ENCODE assay signal across 8 cellular contexts in genomic region chr11:111870887-111871692, GRCh38. TPM values are rescaled to one million over a fixed set of nuclear protein-coding genes. Genes with fewer than 3 reads are reported as not detected.
DNase-seq lines count a peak whose midpoint lies in the region; ATAC-seq and TF ChIP-seq lines count a peak whose summit lies in the region.

A gene with protein sequence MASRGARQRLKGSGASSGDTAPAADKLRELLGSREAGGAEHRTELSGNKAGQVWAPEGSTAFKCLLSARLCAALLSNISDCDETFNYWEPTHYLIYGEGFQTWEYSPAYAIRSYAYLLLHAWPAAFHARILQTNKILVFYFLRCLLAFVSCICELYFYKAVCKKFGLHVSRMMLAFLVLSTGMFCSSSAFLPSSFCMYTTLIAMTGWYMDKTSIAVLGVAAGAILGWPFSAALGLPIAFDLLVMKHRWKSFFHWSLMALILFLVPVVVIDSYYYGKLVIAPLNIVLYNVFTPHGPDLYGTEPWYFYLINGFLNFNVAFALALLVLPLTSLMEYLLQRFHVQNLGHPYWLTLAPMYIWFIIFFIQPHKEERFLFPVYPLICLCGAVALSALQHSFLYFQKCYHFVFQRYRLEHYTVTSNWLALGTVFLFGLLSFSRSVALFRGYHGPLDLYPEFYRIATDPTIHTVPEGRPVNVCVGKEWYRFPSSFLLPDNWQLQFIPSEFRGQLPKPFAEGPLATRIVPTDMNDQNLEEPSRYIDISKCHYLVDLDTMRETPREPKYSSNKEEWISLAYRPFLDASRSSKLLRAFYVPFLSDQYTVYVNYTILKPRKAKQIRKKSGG (minus strand): TSS chr11:111871581. CDS start chr11:111871482, 99 bp downstream.

- H4K91ac ChIP-seq in IMR-90 (ENCODE audit: insufficient read depth, low read depth, low read length): peak within 1 kb of the TSS; percentile 88

- peak within 1 kb of the TSS; percentile 85 for H3K4ac ChIP-seq in IMR-90 (ENCODE audit: low read depth, low read length)

- TF ChIP-seq RAD21 in IMR-90 (IDR thresholded peaks at IDR 0.05; ENCODE audit: low read length): no peak

- peaks cover 3% of the 10 kb centered on the region for H3K79me2 ChIP-seq in fibroblast of lung (ENCODE audit: control insufficient read depth, insufficient read depth, low read length)

- H3K4me2 ChIP-seq in IMR-90 (ENCODE audit: low read depth, low read length) (peak within 1 kb of the TSS; percentile 91), fibroblast of lung (ENCODE audit: extremely low read depth, insufficient read depth, low read length) (peak within 1 kb of the TSS; percentile 91)

- BruUV-seq in IMR-90 (replicated peaks; lab: Mats Ljungman, UMichigan) (TSS peak; percentile 62), Panc1 (replicated peaks; lab: Mats Ljungman, UMichigan) (no TSS peak)

- TF ChIP-seq CTCF in IMR-90 (conservative IDR thresholded peaks at IDR 0.05; ENCODE audit: low read depth, low read length) (peak; percentile 30; the same call in 1 of the 2 replicates), Panc1 (IDR thresholded peaks at IDR 0.05) (peak; percentile 38), fibroblast of lung (conservative IDR thresholded peaks at IDR 0.05 in 1 of 2, IDR thresholded peaks at IDR 0.05 in 1 of 2; ENCODE audit: low read depth in 1 of 2, low read length in 2 of 2) (peak; percentile 25 to 44)

- H3K23ac ChIP-seq in IMR-90 (ENCODE audit: low read depth, low read length): peak within 1 kb of the TSS; percentile 50

- H3K18ac ChIP-seq in IMR-90 (ENCODE audit: low read depth, low read length): peak within 1 kb of the TSS; percentile 67

- peak within 1 kb of the TSS; percentile 91 to 96 (median 93) for H3K4me3 Mint-ChIP-seq in naive thymus-derived CD8-positive, alpha-beta T cell

- in situ Hi-C loops in IMR-90 (cut with MboI; ENCODE audit: low sequenced_read_pairs) (no loop called here), Panc1 (cut with HindIII; ENCODE audit: low pct_unique_long_range_greater_than_20kb, low sequenced_read_pairs) (no loop called here)

- H4K20me1 ChIP-seq in IMR-90 (ENCODE audit: insufficient read depth, low read length) (no peaks in the 10 kb centered on the region), fibroblast of lung (ENCODE audit: control insufficient read depth, extremely low read depth, insufficient read depth, low read length) (no peaks in the 10 kb centered on the region)

- WGBS in IMR-90 (ENCODE audit: extremely low coverage in 2 of 2, insufficient read length in 1 of 2), 2 experiments: 0% methylated on average over 23 of the region's 51 CpGs; no CpG with 5 or more reads in 1 of the 2 experiments

- H3K9me3 Mint-ChIP-seq in naive thymus-derived CD8-positive, alpha-beta T cell: no peaks in the 10 kb centered on the region

- peak within 1 kb of the TSS; percentile 89 to 91 for H4K8ac ChIP-seq in IMR-90 (ENCODE audit: low read depth in 2 of 2, low read length in 2 of 2)

- H3K4me1 Mint-ChIP-seq in naive thymus-derived CD8-positive, alpha-beta T cell: peaks cover 12 to 36% (median 26%) of the 10 kb centered on the region in 4 donors

- peaks cover 3 to 19% of the 10 kb centered on the region in 2 experiments; a peak in 3 of 4 replicates for H3K79me1 ChIP-seq in IMR-90 (ENCODE audit: low read depth in 1 of 2, low read length in 2 of 2)

- H2BK5ac ChIP-seq in IMR-90 (ENCODE audit: low read depth, low read length, poor library complexity, severe bottlenecking): peak within 1 kb of the TSS; percentile 93

- no peaks in the 10 kb centered on the region for H3K27me3 Mint-ChIP-seq in naive thymus-derived CD8-positive, alpha-beta T cell

- H3K9me1 ChIP-seq in IMR-90 (ENCODE audit: insufficient read depth, low read length): peaks cover 4% of the 10 kb centered on the region; the same call in 1 of the 2 replicates

- no peaks in the 10 kb centered on the region for H3K9me3 ChIP-seq in IMR-90 (ENCODE audit: control insufficient read depth, insufficient read depth, low read length)
- H3K9me3 ChIP-seq in Panc1 (ENCODE audit: control insufficient read depth, insufficient read depth, low read depth, low read length): no peaks in the 10 kb centered on the region
- no peaks in the 10 kb centered on the region for H3K9me3 ChIP-seq in fibroblast of lung (ENCODE audit: control insufficient read depth, insufficient read depth, low read depth, low read length)

- H3K36me3 Mint-ChIP-seq in naive thymus-derived CD8-positive, alpha-beta T cell: peaks cover 19 to 42% (median 23%) of the 10 kb centered on the region in 3 donors

- ATAC-seq in GM21526 (IDR thresholded peaks at IDR 0.05; ENCODE audit: low FRiP score, unreplicated experiment): peak; percentile 86
- ATAC-seq in IMR-90 (ENCODE audit: low read depth): peak; percentile 99
- peak; percentile 98 for ATAC-seq in Panc1
- ATAC-seq in naive thymus-derived CD8-positive, alpha-beta T cell: peak; percentile 87 to 91

- H3K27ac Mint-ChIP-seq in naive thymus-derived CD8-positive, alpha-beta T cell: peak within 1 kb of the TSS; percentile 87 to 98 (median 95)

- H3K4me3 ChIP-seq in IMR-90 (ENCODE audit: insufficient read depth, low read depth, low read length): peak within 1 kb of the TSS; percentile 94
- H3K4me3 ChIP-seq in Panc1 (ENCODE audit: low read depth in 2 of 2, low read length in 2 of 2): peak within 1 kb of the TSS; percentile 76 to 77
- peak within 1 kb of the TSS; percentile 52 to 90 (median 72) for H3K4me3 ChIP-seq in fibroblast of lung (replicated peaks in 1 of 4; ENCODE audit: control extremely low read depth in 1 of 4, insufficient read depth in 1 of 4, low read depth in 3 of 4, low read length in 4 of 4)

- H4K5ac ChIP-seq in IMR-90 (ENCODE audit: low read depth, low read length): peak within 1 kb of the TSS; percentile 89

- H2BK15ac ChIP-seq in IMR-90 (ENCODE audit: low read depth, low read length): no peak within 1 kb of the TSS

- peak within 1 kb of the TSS; percentile 86 for H3K56ac ChIP-seq in IMR-90 (ENCODE audit: extremely low read depth, insufficient read depth, low read length)

- no peak within 1 kb of the TSS for H2BK20ac ChIP-seq in IMR-90 (ENCODE audit: low read depth, low read length)

- H2AFZ ChIP-seq in IMR-90 (replicated peaks; ENCODE audit: low read length, poor library complexity) (peak within 1 kb of the TSS; percentile 90), fibroblast of lung (ENCODE audit: low read length) (peak within 1 kb of the TSS; percentile 96)

- CTCF ChIA-PET in IMR-90 (lab: Yijun Ruan, JAX) (interaction anchor here (1.0 to 1.5 kb wide), 4 partner anchors 14 to 111 kb away, joined by 4 to 6 read pairs (median 5); no protein-coding TSS in a partner anchor), Panc1 (lab: Charles Lee) (interaction anchor here (0.6 to 1.5 kb wide), 4 partner anchors 9 to 267 kb away, joined by 3 to 6 read pairs (median 4); no protein-coding TSS in a partner anchor)

- H2AK5ac ChIP-seq in IMR-90 (ENCODE audit: low read depth, low read length): peak within 1 kb of the TSS; percentile 54; the same call in 1 of the 2 replicates

- H3K27ac ChIP-seq in IMR-90 (ENCODE audit: insufficient read depth, low read length): peak within 1 kb of the TSS; percentile 97
- H3K27ac ChIP-seq in Panc1 (ENCODE audit: low read length): peak within 1 kb of the TSS; percentile 96
- H3K27ac ChIP-seq in fibroblast of lung (ENCODE audit: insufficient read depth, low read length): peak within 1 kb of the TSS; percentile 51

- H3K4me1 ChIP-seq in IMR-90 (ENCODE audit: control insufficient read depth, insufficient read depth, low read length) (peaks cover 2% of the 10 kb centered on the region), Panc1 (ENCODE audit: control insufficient read depth, insufficient read depth, low read length) (peaks cover 13% of the 10 kb centered on the region), fibroblast of lung (ENCODE audit: control insufficient read depth, extremely low read depth, insufficient read depth, low read length) (no peaks in the 10 kb centered on the region)

- POLR2A ChIA-PET in IMR-90 (lab: Charles Lee; ENCODE audit: unreplicated experiment) (no interaction called here), Panc1 (lab: Charles Lee) (interaction anchor here (0.8 to 1.3 kb wide), 3 partner anchors 9 to 215 kb away, joined by 3 to 6 read pairs (median 3); partner anchors contain the start of gene TIMM8B)
- POLR2A ChIA-PET in naive thymus-derived CD8-positive, alpha-beta T cell (lab: Charles Lee): interaction anchor here (0.6 to 2.5 kb wide), 8 partner anchors 10 to 284 kb away, joined by 3 to 23 read pairs (median 4); partner anchors contain the start of genes CFAP68, PPP2R1B, SDHD and TIMM8B

- intact Hi-C loops in IMR-90 (cut with micrococcal nuclease) (loop anchor here (2.0 to 10.0 kb wide), 2 partner anchors 126 to 354 kb away; partner anchors contain the start of gene PTS), Panc1 (cut with micrococcal nuclease; ENCODE audit: unreplicated experiment) (loop anchor here (10.0 kb wide), 1 partner anchor 114 kb away; no protein-coding TSS in a partner anchor)

- peak within 1 kb of the TSS; percentile 69 for H2BK120ac ChIP-seq in IMR-90 (ENCODE audit: low read depth, low read length)

- peak within 1 kb of the TSS; percentile 92 for H3K9ac ChIP-seq in IMR-90 (ENCODE audit: low read depth, low read length)
- H3K9ac ChIP-seq in fibroblast of lung (ENCODE audit: insufficient read depth, low read length): peak within 1 kb of the TSS; percentile 76

- peak; percentile 20; the same call in 1 of the 2 replicates for TF ChIP-seq POLR2A in IMR-90 (IDR thresholded peaks at IDR 0.05; ENCODE audit: low read depth, low read length)

- H3K36me3 ChIP-seq in IMR-90 (ENCODE audit: control insufficient read depth, insufficient read depth, low read length) (peaks cover 4% of the 10 kb centered on the region), Panc1 (ENCODE audit: control insufficient read depth, insufficient read depth, low read length) (no peaks in the 10 kb centered on the region; the same call in 1 of the 2 replicates), fibroblast of lung (ENCODE audit: control insufficient read depth, insufficient read depth, low read length) (peaks cover 3% of the 10 kb centered on the region)

- H2AK9ac ChIP-seq in IMR-90 (replicated peaks; ENCODE audit: low read depth, low read length, poor library complexity): peak within 1 kb of the TSS; percentile 85

- H3K14ac ChIP-seq in IMR-90 (replicated peaks; ENCODE audit: low read depth, low read length): peak within 1 kb of the TSS; percentile 91

- H3K27me3 ChIP-seq in IMR-90 (ENCODE audit: control insufficient read depth, insufficient read depth, low read length): no peaks in the 10 kb centered on the region
- H3K27me3 ChIP-seq in Panc1 (ENCODE audit: control insufficient read depth, insufficient read depth, low read length): no peaks in the 10 kb centered on the region
- no peaks in the 10 kb centered on the region for H3K27me3 ChIP-seq in fibroblast of lung (ENCODE audit: control insufficient read depth, insufficient read depth, low read length)

- DNase-seq in DMS53 (lab: John Stamatoyannopoulos, UW): peak; percentile 87
- DNase-seq in IMR-90: peak; percentile 82
- DNase-seq in Panc1 (ENCODE audit: low read depth, low spot score): peak; percentile 62
- DNase-seq in activated T-helper 1 cell treated with Interleukin-2 at 50 U/mL for 16 hours (ENCODE audit: low read depth): peak; percentile 77
- DNase-seq in fibroblast of lung (ENCODE audit: low read depth in 2 of 2): peak; percentile 85 to 88
- peak; percentile 76 to 97 (median 88) for DNase-seq in naive thymus-derived CD8-positive, alpha-beta T cell
- peak; percentile 89 for DNase-seq in stimulated activated naive CD4-positive, alpha-beta T cell treated with Interleukin-2 at 50 U/mL for 16 hours (lab: John Stamatoyannopoulos, UW)

- dilution Hi-C loops in IMR-90 (cut with HindIII; ENCODE audit: low sequenced_read_pairs, unreplicated experiment): no loop called here

RNA-seq across cellular contexts. Expression of the gene that starts here (rescaled TPM):
- total RNA-seq in IMR-90 (2012; rRNA removed): 35.7 and 44.7 TPM in 2 replicates
- 18.2 and 20.7 TPM in 2 replicates for polyA plus RNA-seq in IMR-90 (2012; rRNA removed)
- polyA plus RNA-seq in IMR-90 (2012; cell fraction: cytosol; rRNA removed): 7.4 and 10.6 TPM in 2 replicates
- 10.9 and 48.7 TPM in 2 replicates for polyA plus RNA-seq in IMR-90 (2012; cell fraction: nucleus; rRNA removed; ENCODE audit: low replicate concordance)
- 27.1 TPM for total RNA-seq in Panc1 (2021; ENCODE audit: unreplicated experiment)
- polyA plus RNA-seq in Panc1 (2012; ENCODE audit: insufficient read length): 23.7 TPM
- 26.5 and 30.9 TPM in 2 replicates for total RNA-seq in fibroblast of lung
- polyA plus RNA-seq in fibroblast of lung: 33.4 and 43.8 TPM in 2 replicates
- polyA plus RNA-seq in fibroblast of lung (2012): 24.0 and 29.0 TPM in 2 replicates
- 41.0 and 47.9 TPM in 2 replicates for polyA minus RNA-seq in fibroblast of lung (ENCODE audit: low replicate concordance)
- total RNA-seq in naive thymus-derived CD8-positive, alpha-beta T cell: 10 to 100 TPM; 24.2 to 28.6 TPM
- polyA plus RNA-seq in naive thymus-derived CD8-positive, alpha-beta T cell: 10 to 100 TPM in 2 of 3 donors, 1 to 10 TPM in 1; 6.4 to 13.1 (median 11.9) TPM

Comparison
In these comparisons a context has a peak if more than half of its experiments do, and no peak if none do; other contexts are left out.
1. Peak in every context shown above with its lines: DNase-seq, ATAC-seq, H3K4me3 ChIP-seq and H3K27ac ChIP-seq.